31 cellular contexts compared by ENCODE assay signal in genomic region chr2:24955232-24955631, GRCh38.
"Had no signal": no experiment of that assay in that cellular context is flagged by ENCODE, and none has a peak within 500 bp of the region (broad histone marks: within the 10 kb centered on the region; RNA-seq: fewer than 3 reads in every experiment).

No MANE protein-coding gene starts in this region.

- H3K27ac ChIP-seq: neural progenitor cell, ovary, parathyroid adenoma, psoas muscle, right lobe of liver, sigmoid colon, spleen, suprapubic skin, testis, tibial artery, transverse colon, upper lobe of right lung, uterus had no signal

- H3K27me3 Mint-ChIP-seq: progenitor cell of endocrine pancreas; stimulated activated memory B cell treated with anti-CD40 and anti-IgM and Interleukin-4, amounts not matched to agents 10 μg/mL and 1 μg/mL and 100 μg/mL, for 72 hours; stimulated activated naive CD8-positive, alpha-beta T cell treated with anti-CD3 and anti-CD28 coated beads, Interleukin-15, amount 100 ng/mL, for 72 hours; type B pancreatic cell had no signal

- H3K4me1 Mint-ChIP-seq: nephron; neural progenitor cell; stimulated activated memory B cell treated with anti-CD40 and anti-IgM and Interleukin-4, amounts not matched to agents 10 μg/mL and 1 μg/mL and 100 μg/mL, for 72 hours; stimulated activated naive CD8-positive, alpha-beta T cell treated with anti-CD3 and anti-CD28 coated beads, Interleukin-15, amount 100 ng/mL, for 72 hours had no signal

- H2AFZ ChIP-seq: neural progenitor cell, parathyroid adenoma had no signal

- H3K27me3 ChIP-seq: neural progenitor cell, ovary, right lobe of liver, sigmoid colon, spleen, suprapubic skin, testis, tibial artery, transverse colon, upper lobe of right lung, uterus had no signal

- H3K27ac Mint-ChIP-seq: natural killer cell; nephron; neural progenitor cell; progenitor cell of endocrine pancreas; stimulated activated memory B cell treated with anti-CD40 and anti-IgM and Interleukin-4, amounts not matched to agents 10 μg/mL and 1 μg/mL and 100 μg/mL, for 72 hours; type B pancreatic cell had no signal

- FAIRE-seq: small intestine had no signal

- H3K4me1 ChIP-seq: neural progenitor cell, parathyroid adenoma, right lobe of liver, sigmoid colon, spleen, suprapubic skin, testis, tibial artery, upper lobe of right lung, uterus had no signal

- H3K4me3 ChIP-seq: neural progenitor cell, ovary, psoas muscle, right lobe of liver, sigmoid colon, spleen, suprapubic skin, testis, tibial artery, transverse colon, upper lobe of right lung, uterus had no signal

- H3K4me3 Mint-ChIP-seq: natural killer cell; nephron; neural progenitor cell; stimulated activated memory B cell treated with anti-CD40 and anti-IgM and Interleukin-4, amounts not matched to agents 10 μg/mL and 1 μg/mL and 100 μg/mL, for 72 hours; stimulated activated naive CD8-positive, alpha-beta T cell treated with anti-CD3 and anti-CD28 coated beads, Interleukin-15, amount 100 ng/mL, for 72 hours; type B pancreatic cell had no signal

- H3K4me2 ChIP-seq: neural progenitor cell had no signal

- DNase-seq: natural killer cell; occipital lobe; ovary; posterior cingulate gyrus; psoas muscle; right cardiac atrium; right lobe of liver; sigmoid colon; small intestine; spleen; stimulated activated CD4-positive, alpha-beta T cell treated with anti-CD3 and anti-CD28 coated beads, Interleukin-12 subunit alpha, Interleukin-12 subunit beta, amount 100 ng/mL, for 4 hours; stimulated activated CD4-positive, alpha-beta T cell treated with anti-CD3 and anti-CD28 coated beads, Interleukin-1b, Interleukin-23, amount 100 ng/mL, for 48 hours; stimulated activated CD4-positive, alpha-beta T cell treated with anti-CD3 and anti-CD28 coated beads, Interleukin-4, amount 100 ng/mL, for 1 hour; stimulated activated CD4-positive, alpha-beta T cell treated with anti-CD3 and anti-CD28 coated beads, Interleukin-4, amount 100 ng/mL, for 4 hours; stimulated activated CD8-positive, alpha-beta memory T cell treated with anti-CD3 and anti-CD28 coated beads, Interleukin-4, amount 100 ng/mL, for 48 hours; stimulated activated naive CD4-positive, alpha-beta T cell; stimulated activated naive CD8-positive, alpha-beta T cell treated with anti-CD3 and anti-CD28 coated beads, Interleukin-15, amount 100 ng/mL, for 72 hours; stimulated activated naive CD8-positive, alpha-beta T cell treated with anti-CD3 and anti-CD28 coated beads, Interleukin-15, Interleukin-2, amounts not matched to agents 100 U/mL and 50 U/mL, for 24 hours; substantia nigra; testis; tibial artery; transverse colon; upper lobe of right lung; uterus had no signal

- H3K9me3 ChIP-seq: ovary, right lobe of liver, suprapubic skin, testis, upper lobe of right lung had no signal

- H3K9ac ChIP-seq: neural progenitor cell, parathyroid adenoma had no signal

- H3K36me3 ChIP-seq: ovary, uterus had no signal

- H3K79me2 ChIP-seq: parathyroid adenoma had no signal

- ATAC-seq: natural killer cell; psoas muscle; right cardiac atrium; right lobe of liver; stimulated activated memory B cell treated with anti-CD40 and anti-IgM and Interleukin-4, amounts not matched to agents 10 μg/mL and 1 μg/mL and 100 μg/mL, for 72 hours; stimulated activated naive CD8-positive, alpha-beta T cell treated with anti-CD3 and anti-CD28 coated beads, Interleukin-15, amount 100 ng/mL, for 72 hours; stimulated activated naive CD8-positive, alpha-beta T cell treated with anti-CD3 and anti-CD28 coated beads, Interleukin-15, Interleukin-2, amounts not matched to agents 100 U/mL and 50 U/mL, for 24 hours; upper lobe of right lung had no signal
